ENCODE assay signal across 2 cellular contexts in the genomic region with DNA sequence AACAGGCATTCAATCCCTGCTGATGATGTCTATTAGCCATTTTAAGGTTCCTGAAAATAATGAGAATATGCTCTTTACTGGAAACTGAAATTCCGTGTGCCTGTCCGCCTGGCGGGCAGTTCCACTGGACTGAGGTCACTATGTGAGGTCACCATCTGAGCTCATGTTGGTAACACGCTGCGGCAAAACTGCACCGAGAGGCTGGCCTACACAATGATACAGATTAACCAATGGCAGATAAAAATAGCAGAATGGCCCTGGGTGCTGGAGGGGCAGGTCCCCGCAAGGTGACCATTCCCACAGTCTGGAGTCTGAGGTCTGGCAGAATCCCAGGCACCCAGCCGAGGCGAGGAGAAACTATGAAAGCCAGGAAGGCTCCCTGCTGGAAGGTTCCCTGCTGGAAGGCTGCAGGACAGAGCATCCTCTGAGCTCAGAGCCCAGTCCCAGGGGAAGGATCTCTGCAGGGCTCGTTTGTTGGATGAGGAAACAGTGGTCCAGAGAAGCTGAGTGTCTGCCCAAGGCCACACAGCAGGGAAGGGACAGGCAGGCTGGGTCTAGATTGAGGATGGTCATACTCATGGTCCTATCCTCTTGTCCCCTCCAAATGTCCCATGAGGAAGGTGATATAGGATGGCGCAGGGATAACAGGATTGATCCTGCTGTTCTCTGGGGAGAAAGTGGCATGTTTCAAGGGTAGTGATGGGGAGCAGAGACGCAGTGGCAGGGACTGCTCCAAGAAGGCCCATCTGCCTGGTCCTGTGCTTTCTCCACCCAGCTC.
TF ChIP-seq lines count a peak whose summit lies in the region.

No MANE protein-coding gene starts in this region.

TF ChIP-seq in K562, 482 proteins besides CTCF, POLR2A, EP300 and RAD21:
- TF ChIP-seq, protein P1, sequence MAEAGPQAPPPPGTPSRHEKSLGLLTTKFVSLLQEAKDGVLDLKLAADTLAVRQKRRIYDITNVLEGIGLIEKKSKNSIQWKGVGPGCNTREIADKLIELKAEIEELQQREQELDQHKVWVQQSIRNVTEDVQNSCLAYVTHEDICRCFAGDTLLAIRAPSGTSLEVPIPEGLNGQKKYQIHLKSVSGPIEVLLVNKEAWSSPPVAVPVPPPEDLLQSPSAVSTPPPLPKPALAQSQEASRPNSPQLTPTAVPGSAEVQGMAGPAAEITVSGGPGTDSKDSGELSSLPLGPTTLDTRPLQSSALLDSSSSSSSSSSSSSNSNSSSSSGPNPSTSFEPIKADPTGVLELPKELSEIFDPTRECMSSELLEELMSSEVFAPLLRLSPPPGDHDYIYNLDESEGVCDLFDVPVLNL (CRISPR knock-in tag; IDR thresholded peaks at IDR 0.05; ENCODE audit: low read depth): no peak
- no peak for TF ChIP-seq HMGN3 (IDR thresholded peaks at IDR 0.05; ENCODE audit: borderline replicate concordance, extremely low read depth, insufficient read length, low read depth, low read length)
- TF ChIP-seq STAG1 (CRISPR knock-in tag; IDR thresholded peaks at IDR 0.05; ENCODE audit: borderline replicate concordance): no peak
- TF ChIP-seq ZKSCAN8 (CRISPR knock-in tag; IDR thresholded peaks at IDR 0.05): no peak
- TF ChIP-seq ZFP36 (IDR thresholded peaks at IDR 0.05; ENCODE audit: low read depth, low read length, partially characterized antibody): peak; percentile 7
- TF ChIP-seq RFX1 (IDR thresholded peaks at IDR 0.05): no peak
- no peak for TF ChIP-seq SP2 (IDR thresholded peaks at IDR 0.05; ENCODE audit: extremely low read depth, low read depth, low read length, poor library complexity, severe bottlenecking)
- TF ChIP-seq ZBTB7A (IDR thresholded peaks at IDR 0.05; ENCODE audit: borderline replicate concordance, control insufficient read depth, low read depth, low read length): no peak

TF ChIP-seq in SK-N-SH treated with all-trans-retinoic acid at 6 μM for 48 hours, 23 proteins besides CTCF, POLR2A, EP300 and RAD21:
- no peak for TF ChIP-seq ZFP30 (CRISPR knock-in tag; IDR thresholded peaks at IDR 0.05)
- TF ChIP-seq, protein P2, sequence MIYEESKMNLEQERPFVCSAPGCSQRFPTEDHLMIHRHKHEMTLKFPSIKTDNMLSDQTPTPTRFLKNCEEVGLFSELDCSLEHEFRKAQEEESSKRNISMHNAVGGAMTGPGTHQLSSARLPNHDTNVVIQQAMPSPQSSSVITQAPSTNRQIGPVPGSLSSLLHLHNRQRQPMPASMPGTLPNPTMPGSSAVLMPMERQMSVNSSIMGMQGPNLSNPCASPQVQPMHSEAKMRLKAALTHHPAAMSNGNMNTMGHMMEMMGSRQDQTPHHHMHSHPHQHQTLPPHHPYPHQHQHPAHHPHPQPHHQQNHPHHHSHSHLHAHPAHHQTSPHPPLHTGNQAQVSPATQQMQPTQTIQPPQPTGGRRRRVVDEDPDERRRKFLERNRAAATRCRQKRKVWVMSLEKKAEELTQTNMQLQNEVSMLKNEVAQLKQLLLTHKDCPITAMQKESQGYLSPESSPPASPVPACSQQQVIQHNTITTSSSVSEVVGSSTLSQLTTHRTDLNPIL (CRISPR knock-in tag; IDR thresholded peaks at IDR 0.05; ENCODE audit: low read depth): no peak
- TF ChIP-seq ARNTL (CRISPR knock-in tag; IDR thresholded peaks at IDR 0.05; ENCODE audit: borderline replicate concordance, low read depth): no peak
- TF ChIP-seq ZNF565 (CRISPR knock-in tag; conservative IDR thresholded peaks at IDR 0.05; ENCODE audit: low read depth): no peak
- TF ChIP-seq GLIS3 (CRISPR knock-in tag; IDR thresholded peaks at IDR 0.05): no peak
- TF ChIP-seq ZNF70 (CRISPR knock-in tag; IDR thresholded peaks at IDR 0.05): no peak
- TF ChIP-seq BACH2 (CRISPR knock-in tag; IDR thresholded peaks at IDR 0.05; ENCODE audit: borderline replicate concordance): no peak
- no peak for TF ChIP-seq TOX (CRISPR knock-in tag; IDR thresholded peaks at IDR 0.05; ENCODE audit: borderline replicate concordance)
- TF ChIP-seq, protein P3, sequence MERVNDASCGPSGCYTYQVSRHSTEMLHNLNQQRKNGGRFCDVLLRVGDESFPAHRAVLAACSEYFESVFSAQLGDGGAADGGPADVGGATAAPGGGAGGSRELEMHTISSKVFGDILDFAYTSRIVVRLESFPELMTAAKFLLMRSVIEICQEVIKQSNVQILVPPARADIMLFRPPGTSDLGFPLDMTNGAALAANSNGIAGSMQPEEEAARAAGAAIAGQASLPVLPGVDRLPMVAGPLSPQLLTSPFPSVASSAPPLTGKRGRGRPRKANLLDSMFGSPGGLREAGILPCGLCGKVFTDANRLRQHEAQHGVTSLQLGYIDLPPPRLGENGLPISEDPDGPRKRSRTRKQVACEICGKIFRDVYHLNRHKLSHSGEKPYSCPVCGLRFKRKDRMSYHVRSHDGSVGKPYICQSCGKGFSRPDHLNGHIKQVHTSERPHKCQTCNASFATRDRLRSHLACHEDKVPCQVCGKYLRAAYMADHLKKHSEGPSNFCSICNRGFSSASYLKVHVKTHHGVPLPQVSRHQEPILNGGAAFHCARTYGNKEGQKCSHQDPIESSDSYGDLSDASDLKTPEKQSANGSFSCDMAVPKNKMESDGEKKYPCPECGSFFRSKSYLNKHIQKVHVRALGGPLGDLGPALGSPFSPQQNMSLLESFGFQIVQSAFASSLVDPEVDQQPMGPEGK (CRISPR knock-in tag; IDR thresholded peaks at IDR 0.05; ENCODE audit: borderline replicate concordance): no peak
- no peak for TF ChIP-seq SNAI2 (CRISPR knock-in tag; IDR thresholded peaks at IDR 0.05)
- TF ChIP-seq ESRRG (CRISPR knock-in tag; IDR thresholded peaks at IDR 0.05): no peak
- TF ChIP-seq, protein P4, sequence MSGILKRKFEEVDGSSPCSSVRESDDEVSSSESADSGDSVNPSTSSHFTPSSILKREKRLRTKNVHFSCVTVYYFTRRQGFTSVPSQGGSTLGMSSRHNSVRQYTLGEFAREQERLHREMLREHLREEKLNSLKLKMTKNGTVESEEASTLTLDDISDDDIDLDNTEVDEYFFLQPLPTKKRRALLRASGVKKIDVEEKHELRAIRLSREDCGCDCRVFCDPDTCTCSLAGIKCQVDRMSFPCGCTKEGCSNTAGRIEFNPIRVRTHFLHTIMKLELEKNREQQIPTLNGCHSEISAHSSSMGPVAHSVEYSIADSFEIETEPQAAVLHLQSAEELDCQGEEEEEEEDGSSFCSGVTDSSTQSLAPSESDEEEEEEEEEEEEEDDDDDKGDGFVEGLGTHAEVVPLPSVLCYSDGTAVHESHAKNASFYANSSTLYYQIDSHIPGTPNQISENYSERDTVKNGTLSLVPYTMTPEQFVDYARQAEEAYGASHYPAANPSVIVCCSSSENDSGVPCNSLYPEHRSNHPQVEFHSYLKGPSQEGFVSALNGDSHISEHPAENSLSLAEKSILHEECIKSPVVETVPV (CRISPR knock-in tag; IDR thresholded peaks at IDR 0.05): no peak
- TF ChIP-seq ZFP3 (CRISPR knock-in tag; IDR thresholded peaks at IDR 0.05): no peak
- TF ChIP-seq, protein P5, sequence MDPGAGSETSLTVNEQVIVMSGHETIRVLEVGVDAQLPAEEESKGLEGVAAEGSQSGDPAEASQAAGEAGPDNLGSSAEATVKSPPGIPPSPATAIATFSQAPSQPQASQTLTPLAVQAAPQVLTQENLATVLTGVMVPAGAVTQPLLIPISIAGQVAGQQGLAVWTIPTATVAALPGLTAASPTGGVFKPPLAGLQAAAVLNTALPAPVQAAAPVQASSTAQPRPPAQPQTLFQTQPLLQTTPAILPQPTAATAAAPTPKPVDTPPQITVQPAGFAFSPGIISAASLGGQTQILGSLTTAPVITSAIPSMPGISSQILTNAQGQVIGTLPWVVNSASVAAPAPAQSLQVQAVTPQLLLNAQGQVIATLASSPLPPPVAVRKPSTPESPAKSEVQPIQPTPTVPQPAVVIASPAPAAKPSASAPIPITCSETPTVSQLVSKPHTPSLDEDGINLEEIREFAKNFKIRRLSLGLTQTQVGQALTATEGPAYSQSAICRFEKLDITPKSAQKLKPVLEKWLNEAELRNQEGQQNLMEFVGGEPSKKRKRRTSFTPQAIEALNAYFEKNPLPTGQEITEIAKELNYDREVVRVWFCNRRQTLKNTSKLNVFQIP (CRISPR knock-in tag; IDR thresholded peaks at IDR 0.05; ENCODE audit: borderline replicate concordance, low read depth): no peak
- no peak for TF ChIP-seq TCF4 (CRISPR knock-in tag; IDR thresholded peaks at IDR 0.05; ENCODE audit: borderline replicate concordance)
- TF ChIP-seq PPARA (CRISPR knock-in tag; IDR thresholded peaks at IDR 0.05; ENCODE audit: borderline replicate concordance): no peak
- no peak for TF ChIP-seq RARB (CRISPR knock-in tag; IDR thresholded peaks at IDR 0.05)
